ENCODE assay signal across 7 cellular contexts in genomic region chr11:85685131-85685819, GRCh38. TPM values are rescaled to one million over a fixed set of nuclear protein-coding genes. Genes with fewer than 3 reads are reported as not detected.
A peak's percentile ranks its signal among the peaks of the same experiment; 100 is the strongest.
DNase-seq lines count a peak whose midpoint lies in the region; TF ChIP-seq lines count a peak whose summit lies in the region.
"Had no signal": no experiment of that assay in that cellular context is flagged by ENCODE, and none has a peak within 500 bp of the region (broad histone marks: within the 10 kb centered on the region; RNA-seq: fewer than 3 reads in every experiment).

No MANE protein-coding gene starts in this region.

- H2BK120ac ChIP-seq in mesenchymal stem cell (ENCODE audit: low read depth, low read length) = no peak overlapping the region

- H3K27ac ChIP-seq in mesenchymal stem cell (ENCODE audit: low read length, poor library complexity, severe bottlenecking) = no peak overlapping the region

- H3K79me1 ChIP-seq in mesenchymal stem cell (replicated peaks; ENCODE audit: low read length, poor library complexity, severe bottlenecking) = no peaks in the 10 kb centered on the region

- H2BK15ac ChIP-seq in mesenchymal stem cell (ENCODE audit: low read depth, poor library complexity, severe bottlenecking) = no peak overlapping the region

- H3K18ac ChIP-seq in mesenchymal stem cell (ENCODE audit: low read depth in 1 of 2, low read length in 2 of 2) = no peak overlapping the region

- H3K27me3 ChIP-seq in BE2C (peaks cover 6% of the 10 kb centered on the region), mesenchymal stem cell (ENCODE audit: control insufficient read depth in 1 of 2, insufficient read depth in 1 of 2, low read length in 2 of 2) (no peaks in the 10 kb centered on the region)

- H4K91ac ChIP-seq in mesenchymal stem cell (ENCODE audit: low read length) = no peak overlapping the region

- WGBS in mesenchymal stem cell = 87% methylated on average over 15 of the region's 15 CpGs

- peak; percentile 66 for DNase-seq in BE2C
- DNase-seq in mesenchymal stem cell = no peak
- no peak for DNase-seq in NCI-H1694 (lab: John Stamatoyannopoulos, UW)
- DNase-seq in effector CD4-positive, alpha-beta T cell = no peak
- no peak for DNase-seq in 8988T
- DNase-seq: activated naive CD8-positive, alpha-beta T cell treated with anti-CD3 and anti-CD28 coated beads, Interleukin-2, amount 10 ng/mL, durations not matched to agents 7 days and 5 days had no signal

- H3K4me1 ChIP-seq in BE2C = peaks cover 2% of the 10 kb centered on the region; the same call in 1 of the 2 replicates
- no peaks in the 10 kb centered on the region for H3K4me1 ChIP-seq in mesenchymal stem cell (ENCODE audit: control insufficient read depth, insufficient read depth, low read depth, low read length)

- peak overlapping the region in 1 of 2 experiments; percentile 57 for H3K14ac ChIP-seq in mesenchymal stem cell (ENCODE audit: low read length in 2 of 2)

- no peak overlapping the region for H2BK5ac ChIP-seq in mesenchymal stem cell (ENCODE audit: low read depth, low read length, poor library complexity, severe bottlenecking)

- H3K4me3 ChIP-seq in BE2C (ENCODE audit: low read depth, low read length) = peak overlapping the region; percentile 84
- H3K4me3 ChIP-seq in WI38 (ENCODE audit: low read depth, low read length) = peak overlapping the region; percentile 70
- H3K4me3 ChIP-seq in mesenchymal stem cell (ENCODE audit: insufficient read depth in 1 of 2, low read depth in 1 of 2, low read length in 2 of 2) = peak overlapping the region in 1 of 2 experiments; percentile 82

- TF ChIP-seq CTCF in BE2C (IDR thresholded peaks at IDR 0.05; ENCODE audit: low read depth, low read length) (no peak), WI38 (IDR thresholded peaks at IDR 0.05; ENCODE audit: low read depth, low read length) (no peak)

- peak overlapping the region; percentile 87 for H3K9ac ChIP-seq in mesenchymal stem cell (ENCODE audit: low read length)

- no peak overlapping the region for H3K4ac ChIP-seq in mesenchymal stem cell (ENCODE audit: low read depth in 1 of 2, low read length in 2 of 2)

- no peak overlapping the region for H2BK12ac ChIP-seq in mesenchymal stem cell (ENCODE audit: low read length in 2 of 2)

- H3K4me2 ChIP-seq in mesenchymal stem cell (ENCODE audit: low read length, poor library complexity, severe bottlenecking) = no peak overlapping the region

- no peak overlapping the region for H4K8ac ChIP-seq in mesenchymal stem cell (ENCODE audit: low read length)

- H2AK5ac ChIP-seq in mesenchymal stem cell (ENCODE audit: low read length, severe bottlenecking) = no peak overlapping the region

- H3K9me3 ChIP-seq in BE2C = no peaks in the 10 kb centered on the region
- H3K9me3 ChIP-seq in mesenchymal stem cell (ENCODE audit: control insufficient read depth, low read length) = no peaks in the 10 kb centered on the region

- no peak overlapping the region for H3K23ac ChIP-seq in mesenchymal stem cell (ENCODE audit: low read length in 2 of 2)

- no peak overlapping the region for H2AFZ ChIP-seq in mesenchymal stem cell (ENCODE audit: low read depth, low read length)

- H3K36me3 ChIP-seq in BE2C = no peaks in the 10 kb centered on the region
- peaks cover 0 to 9% of the 10 kb centered on the region in 2 experiments for H3K36me3 ChIP-seq in mesenchymal stem cell (ENCODE audit: control insufficient read depth in 1 of 2, insufficient read depth in 2 of 2, low read depth in 1 of 2, low read length in 2 of 2)

RNA-seq across cellular contexts. Expression of gene CCDC89, which starts 0.7 kb away (rescaled TPM):
- 3.0 TPM for polyA plus RNA-seq in BE2C (2012; ENCODE audit: insufficient read depth, insufficient read length, low read depth)
- 0.03 TPM for polyA plus RNA-seq in mesenchymal stem cell (2013, experiment 1 of 2)
- polyA plus RNA-seq in mesenchymal stem cell (2013, experiment 2 of 2) = 0.03 TPM

RNA-seq across cellular contexts. Expression of gene CREBZF, which starts 20.3 kb away (rescaled TPM):
- 54.1 TPM for polyA plus RNA-seq in BE2C (2012; ENCODE audit: insufficient read depth, insufficient read length, low read depth)
- 13.1 TPM for polyA plus RNA-seq in mesenchymal stem cell (2013, experiment 1 of 2)
- 13.7 TPM for polyA plus RNA-seq in mesenchymal stem cell (2013, experiment 2 of 2)

RNA-seq across cellular contexts. Expression of gene TMEM126A, which starts 37.5 kb away (rescaled TPM):
- polyA plus RNA-seq in BE2C (2012; ENCODE audit: insufficient read depth, insufficient read length, low read depth) = 32.6 TPM
- polyA plus RNA-seq in mesenchymal stem cell (2013, experiment 1 of 2) = 65.7 TPM
- polyA plus RNA-seq in mesenchymal stem cell (2013, experiment 2 of 2) = 71.4 TPM

RNA-seq across cellular contexts. Expression of gene TMEM126B, which starts 56.9 kb away (rescaled TPM):
- polyA plus RNA-seq in BE2C (2012; ENCODE audit: insufficient read depth, insufficient read length, low read depth) = 39.0 TPM
- 60.1 TPM for polyA plus RNA-seq in mesenchymal stem cell (2013, experiment 1 of 2)
- 59.6 TPM for polyA plus RNA-seq in mesenchymal stem cell (2013, experiment 2 of 2)

RNA-seq across cellular contexts. Expression of gene DLG2, which starts 58.1 kb away (rescaled TPM):
- 0.88 TPM for polyA plus RNA-seq in BE2C (2012; ENCODE audit: insufficient read depth, insufficient read length, low read depth)
- polyA plus RNA-seq in mesenchymal stem cell (2013, experiment 1 of 2) = 0.32 TPM
- 0.16 TPM for polyA plus RNA-seq in mesenchymal stem cell (2013, experiment 2 of 2)
